In the genomic region with DNA sequence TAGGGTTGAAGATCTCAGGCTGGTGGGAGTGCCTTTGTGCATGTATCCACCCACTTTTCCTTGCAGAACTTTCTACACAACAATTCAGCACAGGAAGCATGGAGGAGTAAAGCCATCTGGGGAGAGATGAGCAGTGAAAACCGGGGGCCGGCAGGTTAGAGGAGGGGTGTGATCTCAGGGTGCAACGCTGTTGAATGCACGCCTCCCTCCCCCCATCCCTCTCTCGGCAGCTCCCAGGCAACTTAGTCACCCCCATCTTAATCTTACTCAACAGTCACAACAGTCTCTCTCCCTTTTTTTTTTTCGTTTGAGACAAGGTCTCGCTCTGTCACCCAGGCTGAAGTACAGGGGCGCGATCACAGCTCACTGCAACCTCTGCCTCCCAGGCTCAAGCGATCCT, we compare ENCODE assay signal across 21 cellular contexts.
"Had no signal": no experiment of that assay in that cellular context is flagged by ENCODE, and none has a peak within 500 bp of the region (broad histone marks: within the 10 kb centered on the region; RNA-seq: fewer than 3 reads in every experiment).

No MANE protein-coding gene starts in this region.

- H3K27ac Mint-ChIP-seq: activated CD4-positive, alpha-beta T cell treated with anti-CD3 and anti-CD28 coated beads, Interleukin-2, amount 10 ng/mL, durations not matched to agents 7 days and 5 days; activated T-helper 1 cell treated with anti-CD3 and anti-CD28 coated beads, Interleukin-12 subunit alpha, Interleukin-12 subunit beta, Interleukin-2, Interleukin-4 antibody, amounts not matched to agents 30 ng/mL and 10 ng/mL and 1 ng/mL, durations not matched to agents 14 hours and 24 hours and 36 hours; nephron progenitor cell had no signal

- H3K27me3 Mint-ChIP-seq: activated naive CD8-positive, alpha-beta T cell treated with anti-CD3 and anti-CD28 coated beads for 36 hours; stimulated activated naive CD8-positive, alpha-beta T cell treated with anti-CD3 and anti-CD28 coated beads, Interleukin-15, amount 100 ng/mL, for 72 hours had no signal

- H3K9me3 Mint-ChIP-seq: activated CD4-positive, alpha-beta T cell treated with anti-CD3 and anti-CD28 coated beads, Interleukin-2, amount 10 ng/mL, durations not matched to agents 7 days and 5 days; activated naive CD8-positive, alpha-beta T cell treated with anti-CD3 and anti-CD28 coated beads for 36 hours; activated T-helper 1 cell treated with anti-CD3 and anti-CD28 coated beads, Interleukin-12 subunit alpha, Interleukin-12 subunit beta, Interleukin-2, Interleukin-4 antibody, amounts not matched to agents 30 ng/mL and 10 ng/mL and 1 ng/mL, durations not matched to agents 14 hours and 24 hours and 36 hours; stimulated activated naive CD8-positive, alpha-beta T cell treated with anti-CD3 and anti-CD28 coated beads, Interleukin-15, amount 100 ng/mL, for 72 hours had no signal

- H3K4me3 ChIP-seq: cardiac muscle cell, left ventricle myocardium inferior, ovary, right lobe of liver, smooth muscle cell, suprapubic skin, vagina had no signal

- DNase-seq: activated CD4-positive, alpha-beta T cell treated with anti-CD3 and anti-CD28 coated beads, Interleukin-2, amount 10 ng/mL, durations not matched to agents 7 days and 5 days; activated CD8-positive, alpha-beta memory T cell treated with anti-CD3 and anti-CD28 coated beads for 24 hours; activated gamma-delta T cell treated with Interleukin-2 at 50 U/mL for 16 hours; activated naive CD8-positive, alpha-beta T cell treated with anti-CD3 and anti-CD28 coated beads for 36 hours; amygdala; foreskin melanocyte; left ventricle myocardium inferior; midbrain; nephron progenitor cell; ovary; right lobe of liver; stimulated activated CD4-positive, alpha-beta T cell treated with anti-CD3 and anti-CD28 coated beads, Interleukin-4, amount 100 ng/mL, for 1 hour; stimulated activated naive CD8-positive, alpha-beta T cell treated with anti-CD3 and anti-CD28 coated beads, Interleukin-15, amount 100 ng/mL, for 72 hours; T-helper 1 cell; T-helper 9 cell; trophoblast cell had no signal

- H3K36me3 Mint-ChIP-seq: activated naive CD8-positive, alpha-beta T cell treated with anti-CD3 and anti-CD28 coated beads for 36 hours had no signal

- ATAC-seq: right lobe of liver; stimulated activated naive CD8-positive, alpha-beta T cell treated with anti-CD3 and anti-CD28 coated beads, Interleukin-15, amount 100 ng/mL, for 72 hours had no signal

- H3K4me3 Mint-ChIP-seq: activated CD4-positive, alpha-beta T cell treated with anti-CD3 and anti-CD28 coated beads, Interleukin-2, amount 10 ng/mL, durations not matched to agents 7 days and 5 days; activated naive CD8-positive, alpha-beta T cell treated with anti-CD3 and anti-CD28 coated beads for 36 hours; activated T-helper 1 cell treated with anti-CD3 and anti-CD28 coated beads, Interleukin-12 subunit alpha, Interleukin-12 subunit beta, Interleukin-2, Interleukin-4 antibody, amounts not matched to agents 30 ng/mL and 10 ng/mL and 1 ng/mL, durations not matched to agents 14 hours and 24 hours and 36 hours; nephron progenitor cell had no signal
